Comparison of ENCODE assay signal across 18 cellular contexts in genomic region chr16:67933805-67934204, GRCh38. TPM values are rescaled to one million over a fixed set of nuclear protein-coding genes. Genes with fewer than 3 reads are reported as not detected.
A peak's percentile ranks its signal among the peaks of the same experiment; 100 is the strongest.
DNase-seq lines count a peak whose midpoint lies in the region; ATAC-seq, FAIRE-seq and TF ChIP-seq lines count a peak whose summit lies in the region.
"Had no signal": no experiment of that assay in that cellular context is flagged by ENCODE, and none has a peak within 500 bp of the region (broad histone marks: within the 10 kb centered on the region; RNA-seq: fewer than 3 reads in every experiment).

No MANE protein-coding gene starts in this region.

- intact Hi-C loops in CD4-positive, alpha-beta T cell (cut with DNase I, micrococcal nuclease), result loop anchor here in 1 of 2 experiments (2.0 kb wide), 2 partner anchors 41 to 151 kb away; partner anchors contain the start of genes NFATC3 and PSKH1
- intact Hi-C loops in naive thymus-derived CD4-positive, alpha-beta T cell (cut with micrococcal nuclease), result loop anchor here (2.0 kb wide), 2 partner anchors 61 to 267 kb away; partner anchors contain the start of genes EDC4 (in 2 of the 2), C16orf86 (in 1 of the 2) and ENKD1 (in 1 of the 2)
- intact Hi-C loops in mucosa of descending colon (cut with DNase I, micrococcal nuclease), result loop anchor here in 1 of 2 donors (10.0 kb wide), 1 partner anchor 49 kb away; the partner anchor contains the start of gene NRN1L

- POLR2A ChIA-PET in CD4-positive, alpha-beta T cell (lab: Charles Lee), result interaction anchor here (0.8 to 3.8 kb wide), 7 partner anchors 14 to 128 kb away, joined by 3 to 29 read pairs (median 5); partner anchors contain the start of genes CENPT, DDX28, DUS2 and NUTF2
- POLR2A ChIA-PET in naive thymus-derived CD4-positive, alpha-beta T cell (lab: Charles Lee), result interaction anchor here (0.6 to 3.9 kb wide), 3 partner anchors 36 to 262 kb away, joined by 3 to 25 read pairs (median 12); partner anchors contain the start of gene PSKH1

- peak; percentile 59 for TF ChIP-seq POLR2A in GM12892 (IDR thresholded peaks at IDR 0.05; ENCODE audit: low read depth, low read length)

- H3K9me3 Mint-ChIP-seq in CD4-positive, alpha-beta T cell, result no peaks in the 10 kb centered on the region
- H3K9me3 Mint-ChIP-seq in activated naive CD8-positive, alpha-beta T cell treated with anti-CD3 and anti-CD28 coated beads for 36 hours, result no peaks in the 10 kb centered on the region
- H3K9me3 Mint-ChIP-seq in naive thymus-derived CD4-positive, alpha-beta T cell, result no peaks in the 10 kb centered on the region
- H3K9me3 Mint-ChIP-seq: activated B cell treated with CpG ODN at 0.5 μM for 24 hours had no signal

- no peaks in the 10 kb centered on the region for H3K9me3 ChIP-seq in CD4-positive, alpha-beta T cell (ENCODE audit: control insufficient read depth, low read length)
- H3K9me3 ChIP-seq in naive thymus-derived CD4-positive, alpha-beta T cell (ENCODE audit: control insufficient read depth in 2 of 3, low read length in 3 of 3), result no peaks in the 10 kb centered on the region
- H3K9me3 ChIP-seq in mucosa of descending colon, result no peaks in the 10 kb centered on the region
- H3K9me3 ChIP-seq: BLaER1, MG63, right atrium auricular region, upper lobe of left lung had no signal

- H3K4me3 Mint-ChIP-seq in CD4-positive, alpha-beta T cell, result peak overlapping the region; percentile 63
- H3K4me3 Mint-ChIP-seq in activated naive CD8-positive, alpha-beta T cell treated with anti-CD3 and anti-CD28 coated beads for 36 hours, result peak overlapping the region; percentile 100
- H3K4me3 Mint-ChIP-seq in naive thymus-derived CD4-positive, alpha-beta T cell, result peak overlapping the region in 4 of 10 donors; percentile 6 to 48 (median 28)
- H3K4me3 Mint-ChIP-seq: activated B cell treated with CpG ODN at 0.5 μM for 24 hours had no signal

- H3K4me1 ChIP-seq in naive thymus-derived CD4-positive, alpha-beta T cell (ENCODE audit: control insufficient read depth in 2 of 2, insufficient read depth in 2 of 2, low read length in 2 of 2), result peaks cover 17 to 21% of the 10 kb centered on the region in 2 donors
- peaks cover 15% of the 10 kb centered on the region for H3K4me1 ChIP-seq in mucosa of descending colon (ENCODE audit: low read depth)

- TF ChIP-seq CTCF in CD4-positive, alpha-beta T cell (IDR thresholded peaks at IDR 0.05), result no peak
- TF ChIP-seq CTCF in mucosa of descending colon (IDR thresholded peaks at IDR 0.05), result no peak

- no peak for ATAC-seq in CD4-positive, alpha-beta T cell (ENCODE audit: poor library complexity)
- ATAC-seq in naive thymus-derived CD4-positive, alpha-beta T cell, result no peak
- no peak for ATAC-seq in GM19023 (IDR thresholded peaks at IDR 0.05; ENCODE audit: unreplicated experiment)
- ATAC-seq in mucosa of descending colon, result no peak
- ATAC-seq in GM18868 (IDR thresholded peaks at IDR 0.05; ENCODE audit: unreplicated experiment), result no peak

- no peak for DNase-seq in CD4-positive, alpha-beta T cell
- DNase-seq in GM12892 (ENCODE audit: insufficient read length), result no peak
- DNase-seq in activated naive CD8-positive, alpha-beta T cell treated with anti-CD3 and anti-CD28 coated beads for 36 hours, result no peak
- DNase-seq in naive thymus-derived CD4-positive, alpha-beta T cell, result no peak
- DNase-seq in occipital lobe (lab: John Stamatoyannopoulos, UW), result no peak
- DNase-seq in mucosa of descending colon, result no peak
- DNase-seq: activated B cell treated with CpG ODN at 0.5 μM for 24 hours; activated effector memory CD4-positive, alpha-beta T cell treated with anti-CD3 and anti-CD28 coated beads, Interleukin-2, amount 50 U/mL, for 16 hours; kidney glomerular epithelial cell; MG63; NCI-H187; stimulated activated CD4-positive, alpha-beta T cell treated with anti-CD3 and anti-CD28 coated beads, Interleukin-2, amount 100 ng/mL, for 48 hours; SW 1271; upper lobe of left lung had no signal

- H3K27ac ChIP-seq in CD4-positive, alpha-beta T cell (ENCODE audit: low read depth, low read length), result no peak overlapping the region
- no peak overlapping the region for H3K27ac ChIP-seq in naive thymus-derived CD4-positive, alpha-beta T cell (ENCODE audit: low read depth, low read length)
- H3K27ac ChIP-seq: BLaER1 had no signal

- CTCF ChIA-PET in CD4-positive, alpha-beta T cell (lab: Charles Lee), result interaction anchor here (2.7 kb wide), 1 partner anchor 50 kb away, joined by 10 read pairs; no protein-coding TSS in a partner anchor
- CTCF ChIA-PET in naive thymus-derived CD4-positive, alpha-beta T cell (lab: Charles Lee), result interaction anchor here (0.7 to 2.7 kb wide), 2 partner anchors 50 to 117 kb away, joined by 3 to 11 read pairs; partner anchors contain the start of gene NRN1L

- peaks cover 22% of the 10 kb centered on the region for H3K4me1 Mint-ChIP-seq in CD4-positive, alpha-beta T cell (ENCODE audit: low read depth)
- peaks cover 24% of the 10 kb centered on the region for H3K4me1 Mint-ChIP-seq in activated naive CD8-positive, alpha-beta T cell treated with anti-CD3 and anti-CD28 coated beads for 36 hours
- H3K4me1 Mint-ChIP-seq in naive thymus-derived CD4-positive, alpha-beta T cell, result peaks cover 17 to 31% (median 22%) of the 10 kb centered on the region in 7 donors

- H3K27me3 Mint-ChIP-seq in CD4-positive, alpha-beta T cell, result no peaks in the 10 kb centered on the region
- peaks cover 3% of the 10 kb centered on the region for H3K27me3 Mint-ChIP-seq in activated naive CD8-positive, alpha-beta T cell treated with anti-CD3 and anti-CD28 coated beads for 36 hours
- peaks cover 0 to 3% (median 0%) of the 10 kb centered on the region in 5 donors for H3K27me3 Mint-ChIP-seq in naive thymus-derived CD4-positive, alpha-beta T cell
- H3K27me3 Mint-ChIP-seq: activated B cell treated with CpG ODN at 0.5 μM for 24 hours had no signal

- H3K27me3 ChIP-seq in CD4-positive, alpha-beta T cell (ENCODE audit: control insufficient read depth, insufficient read depth, low read length), result no peaks in the 10 kb centered on the region
- no peaks in the 10 kb centered on the region for H3K27me3 ChIP-seq in naive thymus-derived CD4-positive, alpha-beta T cell (ENCODE audit: control insufficient read depth in 2 of 2, insufficient read depth in 2 of 2, low read length in 2 of 2)
- H3K27me3 ChIP-seq: BLaER1, MG63, right atrium auricular region, upper lobe of left lung had no signal

- no peak for FAIRE-seq in GM12892 (lab: Jason Lieb, UNC)

- H3K36me3 Mint-ChIP-seq in CD4-positive, alpha-beta T cell (ENCODE audit: low read depth), result peaks cover 60% of the 10 kb centered on the region
- peaks cover 46% of the 10 kb centered on the region for H3K36me3 Mint-ChIP-seq in activated naive CD8-positive, alpha-beta T cell treated with anti-CD3 and anti-CD28 coated beads for 36 hours
- H3K36me3 Mint-ChIP-seq in naive thymus-derived CD4-positive, alpha-beta T cell, result peaks cover 5 to 24% (median 7%) of the 10 kb centered on the region in 5 donors

- no peak overlapping the region for H3K4me3 ChIP-seq in naive thymus-derived CD4-positive, alpha-beta T cell (ENCODE audit: low read length)
- H3K4me3 ChIP-seq in mucosa of descending colon, result no peak overlapping the region
- H3K4me3 ChIP-seq: BLaER1, MG63, upper lobe of left lung had no signal

- H3K27ac Mint-ChIP-seq in CD4-positive, alpha-beta T cell, result peak overlapping the region; percentile 95
- peak overlapping the region; percentile 100 for H3K27ac Mint-ChIP-seq in activated naive CD8-positive, alpha-beta T cell treated with anti-CD3 and anti-CD28 coated beads for 36 hours
- H3K27ac Mint-ChIP-seq in naive thymus-derived CD4-positive, alpha-beta T cell, result peak overlapping the region in 8 of 9 donors; percentile 5 to 99 (median 44)

- H3K36me3 ChIP-seq in naive thymus-derived CD4-positive, alpha-beta T cell (ENCODE audit: control insufficient read depth in 2 of 3, insufficient read depth in 3 of 3, low read length in 3 of 3), result peaks cover 19 to 72% (median 20%) of the 10 kb centered on the region in 3 experiments
- H3K36me3 ChIP-seq in mucosa of descending colon (ENCODE audit: low read depth), result no peaks in the 10 kb centered on the region
- H3K36me3 ChIP-seq: right atrium auricular region had no signal

RNA-seq across cellular contexts. Expression of gene CTRL, which starts 2.1 kb away (rescaled TPM):
- total RNA-seq in CD4-positive, alpha-beta T cell, result 10 to 100 TPM; 18.3 to 19.5 TPM
- 2.9 TPM for polyA plus RNA-seq in GM12892 (2012; ENCODE audit: missing spikeins)
- total RNA-seq in activated naive CD8-positive, alpha-beta T cell treated with anti-CD3 and anti-CD28 coated beads for 36 hours, result 1 to 10 TPM; 6.2 to 6.8 TPM
- 10 to 100 TPM in 2 of 5 experiments, 1 to 10 TPM in 3; 7.9 to 15.1 (median 9.3) TPM for total RNA-seq in naive thymus-derived CD4-positive, alpha-beta T cell
- polyA plus RNA-seq in naive thymus-derived CD4-positive, alpha-beta T cell, result 1 to 10 TPM; 1.3 to 2.5 TPM
- 1.4 TPM for total RNA-seq in occipital lobe
- 1 to 10 TPM in 1 of 3 donors, under 1 TPM in 2; 0.61 to 2.3 (median 0.80) TPM for total RNA-seq in mucosa of descending colon

RNA-seq across cellular contexts. Expression of gene PSMB10, which starts 2.8 kb away (rescaled TPM):
- 10 to 100 TPM; 68.7 to 71.6 TPM for total RNA-seq in CD4-positive, alpha-beta T cell
- polyA plus RNA-seq in GM12892 (2012; ENCODE audit: missing spikeins), result 130 TPM
- total RNA-seq in activated naive CD8-positive, alpha-beta T cell treated with anti-CD3 and anti-CD28 coated beads for 36 hours, result 100 to 1,000 TPM; 220 to 235 TPM
- total RNA-seq in naive thymus-derived CD4-positive, alpha-beta T cell, result 100 to 1,000 TPM; 101 to 370 (median 142) TPM
- polyA plus RNA-seq in naive thymus-derived CD4-positive, alpha-beta T cell, result 100 to 1,000 TPM; 522 to 542 TPM
- total RNA-seq in occipital lobe, result 13.3 TPM
- 100 to 1,000 TPM in 2 of 3 donors, 10 to 100 TPM in 1; 96.9 to 175 (median 139) TPM for total RNA-seq in mucosa of descending colon

RNA-seq across cellular contexts. Expression of gene LCAT, which starts 10.1 kb away (rescaled TPM):
- total RNA-seq in CD4-positive, alpha-beta T cell, result 1 to 10 TPM; 5.9 to 6.3 TPM
- polyA plus RNA-seq in GM12892 (2012; ENCODE audit: missing spikeins), result 11.3 TPM
- 10 to 100 TPM; 11.3 to 11.4 TPM for total RNA-seq in activated naive CD8-positive, alpha-beta T cell treated with anti-CD3 and anti-CD28 coated beads for 36 hours
- 10 to 100 TPM in 4 of 5 experiments, 1 to 10 TPM in 1; 9.4 to 23.6 (median 19.6) TPM for total RNA-seq in naive thymus-derived CD4-positive, alpha-beta T cell
- 1 to 10 TPM in 1 of 2 donors, under 1 TPM in 1; 0.33 to 1.5 TPM for polyA plus RNA-seq in naive thymus-derived CD4-positive, alpha-beta T cell
- 0.47 TPM for total RNA-seq in occipital lobe
- 10 to 100 TPM in 1 of 3 donors, 1 to 10 TPM in 2; 2.2 to 20.3 (median 9.4) TPM for total RNA-seq in mucosa of descending colon

RNA-seq across cellular contexts. Expression of gene SLC12A4, which starts 34.6 kb away (rescaled TPM):
- 10 to 100 TPM; 15.1 to 17.7 TPM for total RNA-seq in CD4-positive, alpha-beta T cell
- polyA plus RNA-seq in GM12892 (2012; ENCODE audit: missing spikeins), result 22.4 TPM
- 10 to 100 TPM; 27.4 to 29.5 TPM for total RNA-seq in activated naive CD8-positive, alpha-beta T cell treated with anti-CD3 and anti-CD28 coated beads for 36 hours
- 10 to 100 TPM; 22.8 to 44.4 (median 31.3) TPM for total RNA-seq in naive thymus-derived CD4-positive, alpha-beta T cell
- polyA plus RNA-seq in naive thymus-derived CD4-positive, alpha-beta T cell, result 1 to 10 TPM; 3.8 to 8.0 TPM
- total RNA-seq in occipital lobe, result 8.0 TPM
- 10 to 100 TPM in 2 of 3 donors, 1 to 10 TPM in 1; 4.0 to 68.5 (median 22.2) TPM for total RNA-seq in mucosa of descending colon

RNA-seq across cellular contexts. Expression of gene PSKH1, which starts 40.8 kb away (rescaled TPM):
- 10 to 100 TPM; 11.4 to 13.3 TPM for total RNA-seq in CD4-positive, alpha-beta T cell
- polyA plus RNA-seq in GM12892 (2012; ENCODE audit: missing spikeins), result 6.4 TPM
- total RNA-seq in activated naive CD8-positive, alpha-beta T cell treated with anti-CD3 and anti-CD28 coated beads for 36 hours, result 10 to 100 TPM in 1 of 2 experiments, 1 to 10 TPM in 1; 9.9 to 10.6 TPM
- total RNA-seq in naive thymus-derived CD4-positive, alpha-beta T cell, result 10 to 100 TPM; 18.0 to 28.5 (median 23.3) TPM
- polyA plus RNA-seq in naive thymus-derived CD4-positive, alpha-beta T cell, result 10 to 100 TPM; 20.7 to 34.0 TPM
- 5.1 TPM for total RNA-seq in occipital lobe
- 10 to 100 TPM; 33.8 to 43.3 (median 38.1) TPM for total RNA-seq in mucosa of descending colon

Comparison
In these comparisons a context has a peak if more than half of its experiments do, and no peak if none do; other contexts are left out.
1. H3K27ac Mint-ChIP-seq: peak in every context shown above with its lines; median percentile 100 in activated naive CD8-positive, alpha-beta T cell treated with anti-CD3 and anti-CD28 coated beads for 36 hours; 95 in CD4-positive, alpha-beta T cell; 44 in naive thymus-derived CD4-positive, alpha-beta T cell.